ENCODE assay signal across 9 cellular contexts in the genomic region with DNA sequence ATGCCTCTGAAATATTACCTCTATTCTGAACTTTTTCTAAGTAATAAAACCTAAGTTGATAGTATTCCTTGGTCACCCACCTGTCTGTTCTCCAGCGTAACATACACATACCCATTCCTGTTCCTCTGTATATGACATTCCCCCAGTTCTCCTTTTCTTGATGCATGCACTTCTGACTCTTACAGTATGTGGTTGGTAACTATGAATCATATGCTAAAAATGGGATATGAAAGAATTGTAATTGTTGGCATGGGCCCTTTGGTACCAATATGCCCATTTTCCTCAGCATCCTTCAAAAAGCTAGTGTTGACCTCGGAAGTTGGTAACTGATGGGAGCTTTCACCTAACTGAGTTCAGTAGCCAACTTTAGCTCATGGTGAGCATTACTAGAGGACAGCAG.
DNase-seq lines count a peak whose midpoint lies in the region; ATAC-seq, FAIRE-seq and TF ChIP-seq lines count a peak whose summit lies in the region.
"Had no signal": no experiment of that assay in that cellular context is flagged by ENCODE, and none has a peak within 500 bp of the region (broad histone marks: within the 10 kb centered on the region; RNA-seq: fewer than 3 reads in every experiment).

No MANE protein-coding gene starts in this region.

- H3K27me3 Mint-ChIP-seq in astrocyte (ENCODE audit: low read depth, unreplicated experiment), result no peaks in the 10 kb centered on the region

- peaks cover 36% of the 10 kb centered on the region for H4K20me1 ChIP-seq in astrocyte (ENCODE audit: insufficient read depth, low read length)

- H3K9ac ChIP-seq in astrocyte (ENCODE audit: low read length), result no peak overlapping the region
- H3K9ac ChIP-seq in muscle layer of colon (ENCODE audit: low read length), result no peak overlapping the region

- H3K27ac ChIP-seq in KOPT-K1 (ENCODE audit: low read depth, low read length, poor library complexity, severe bottlenecking), result peak overlapping the region; percentile 64
- peak overlapping the region; percentile 9 for H3K27ac ChIP-seq in astrocyte (ENCODE audit: low read depth, low read length)
- H3K27ac ChIP-seq in muscle layer of colon (ENCODE audit: low read depth, low read length), result peak overlapping the region; percentile 48

- H2AFZ ChIP-seq in astrocyte (ENCODE audit: low read depth, low read length), result no peak overlapping the region

- in situ Hi-C loops in HAP-1 (cut with MboI; ENCODE audit: low sequenced_read_pairs), result no loop called here

- H3K4me3 ChIP-seq in astrocyte (ENCODE audit: insufficient read depth, low read depth, low read length) (no peak overlapping the region), muscle layer of colon (ENCODE audit: low read depth in 1 of 2, low read length in 2 of 2) (peak overlapping the region in 1 of 2 donors; percentile 34), HAP-1 (no peak overlapping the region)

- TF ChIP-seq CTCF in astrocyte (IDR thresholded peaks at IDR 0.05; ENCODE audit: insufficient read depth, low read depth, low read length), result no peak

- H3K4me2 ChIP-seq in astrocyte (ENCODE audit: low read length), result peak overlapping the region; percentile 17

- no peaks in the 10 kb centered on the region for H3K36me3 ChIP-seq in KOPT-K1 (ENCODE audit: insufficient read depth, low read length)
- no peaks in the 10 kb centered on the region for H3K36me3 ChIP-seq in astrocyte (ENCODE audit: insufficient read depth, low read length)
- H3K36me3 ChIP-seq in muscle layer of colon (ENCODE audit: insufficient read depth, low read length), result peaks cover 8% of the 10 kb centered on the region
- no peaks in the 10 kb centered on the region for H3K36me3 ChIP-seq in HAP-1 (replicated peaks)

- peak; percentile 48 for DNase-seq in AG08395 (ENCODE audit: low spot score)
- peak; percentile 57 for DNase-seq in astrocyte (ENCODE audit: low read depth)
- no peak for DNase-seq in NCI-H69 (lab: John Stamatoyannopoulos, UW)
- no peak for DNase-seq in NCI-H82 (lab: John Stamatoyannopoulos, UW)
- DNase-seq in HAP-1 (ENCODE audit: low spot score in 2 of 2), result no peak

- ATAC-seq in HG02588 (IDR thresholded peaks at IDR 0.05; ENCODE audit: unreplicated experiment), result no peak

- H3K4me1 Mint-ChIP-seq in astrocyte (ENCODE audit: low read depth, unreplicated experiment), result peaks cover 21% of the 10 kb centered on the region

- H3K4me1 ChIP-seq in astrocyte (ENCODE audit: insufficient read depth, low read length) (peaks cover 55% of the 10 kb centered on the region), muscle layer of colon (ENCODE audit: insufficient read depth, low read length) (peaks cover 50% of the 10 kb centered on the region), HAP-1 (peaks cover 3% of the 10 kb centered on the region)

- H3K79me2 ChIP-seq in astrocyte (ENCODE audit: insufficient read depth, low read length), result peaks cover 72% of the 10 kb centered on the region

- H3K4me3 Mint-ChIP-seq in astrocyte (ENCODE audit: unreplicated experiment), result no peak overlapping the region

- H3K27me3 ChIP-seq in astrocyte (ENCODE audit: insufficient read depth, low read length) (no peaks in the 10 kb centered on the region), muscle layer of colon (ENCODE audit: control insufficient read depth in 1 of 2, insufficient read depth in 2 of 2, low read length in 2 of 2) (no peaks in the 10 kb centered on the region), HAP-1 (ENCODE audit: low read depth) (no peaks in the 10 kb centered on the region)

- H3K27ac Mint-ChIP-seq in astrocyte (ENCODE audit: unreplicated experiment), result no peak overlapping the region

- peak; percentile 23 for FAIRE-seq in astrocyte (lab: Jason Lieb, UNC)
- FAIRE-seq: D721Med had no signal

- H3K36me3 Mint-ChIP-seq in astrocyte (ENCODE audit: low read depth, unreplicated experiment), result peaks cover 2% of the 10 kb centered on the region

- H3K9me3 ChIP-seq in KOPT-K1 (ENCODE audit: insufficient read depth, low read length, poor library complexity, severe bottlenecking) (no peaks in the 10 kb centered on the region), astrocyte (ENCODE audit: insufficient read depth, low read depth, low read length) (no peaks in the 10 kb centered on the region), muscle layer of colon (ENCODE audit: low read length) (no peaks in the 10 kb centered on the region), HAP-1 (no peaks in the 10 kb centered on the region)

- H3K9me3 Mint-ChIP-seq in astrocyte (ENCODE audit: unreplicated experiment), result peaks cover 2% of the 10 kb centered on the region

Comparison
In these comparisons a context has a peak if more than half of its experiments do, and no peak if none do; other contexts are left out.
1. DNase-seq: peak in AG08395 (single experiment) and astrocyte (single experiment); none in NCI-H69 (single experiment), NCI-H82 (single experiment) and HAP-1 (0 of 2).
2. H3K27ac ChIP-seq: peak in every context shown above with its lines; median percentile 64 in KOPT-K1; 48 in muscle layer of colon; 9 in astrocyte.